8 cellular contexts compared by ENCODE assay signal in genomic region chr7:4643204-4643471, GRCh38. TPM values are rescaled to one million over a fixed set of nuclear protein-coding genes. Genes with fewer than 3 reads are reported as not detected.
A peak's percentile ranks its signal among the peaks of the same experiment; 100 is the strongest.
DNase-seq lines count a peak whose midpoint lies in the region; ATAC-seq and TF ChIP-seq lines count a peak whose summit lies in the region.
"Not testable (repeated sequence)": the region's sequence is repeated elsewhere in the genome, so short reads cannot be mapped to it uniquely, and the experiment has no call there.

No MANE protein-coding gene starts in this region.

- H3K27me3 Mint-ChIP-seq in CD4-positive, alpha-beta T cell; activated CD4-positive, alpha-beta T cell treated with anti-CD3 and anti-CD28 coated beads, Interleukin-2, amount 10 ng/mL, durations not matched to agents 7 days and 5 days; activated T-helper 17 cell treated with anti-CD3 and anti-CD28 coated beads, Interleukin-2, amount 50 U/mL, for 72 hours; activated naive CD8-positive, alpha-beta T cell treated with anti-CD3 and anti-CD28 coated beads, Interleukin-2, amount 50 U/mL, for 24 hours: not testable (repeated sequence)
- H3K27me3 Mint-ChIP-seq in naive B cell, result peaks cover 4 to 19% (median 12%) of the 10 kb centered on the region in 3 donors
- peaks cover 0 to 10% of the 10 kb centered on the region in 2 donors for H3K27me3 Mint-ChIP-seq in stimulated activated naive B cell treated with anti-CD40 and anti-IgM and Interleukin-4, amounts not matched to agents 10 μg/mL and 1 μg/mL and 100 μg/mL, for 72 hours

- H3K36me3 Mint-ChIP-seq in CD4-positive, alpha-beta T cell (ENCODE audit: low read depth); activated CD4-positive, alpha-beta T cell treated with anti-CD3 and anti-CD28 coated beads, Interleukin-2, amount 10 ng/mL, durations not matched to agents 7 days and 5 days (ENCODE audit: low read depth); activated T-helper 17 cell treated with anti-CD3 and anti-CD28 coated beads, Interleukin-2, amount 50 U/mL, for 72 hours (ENCODE audit: low read depth); activated naive CD8-positive, alpha-beta T cell treated with anti-CD3 and anti-CD28 coated beads, Interleukin-2, amount 50 U/mL, for 24 hours (ENCODE audit: low read depth); naive B cell; stimulated activated naive B cell treated with anti-CD40 and anti-IgM and Interleukin-4, amounts not matched to agents 10 μg/mL and 1 μg/mL and 100 μg/mL, for 72 hours: not testable (repeated sequence)

- peak overlapping the region; percentile 89 for H3K4me3 ChIP-seq in Jurkat, Clone E6-1 (ENCODE audit: low read length)

- POLR2A ChIA-PET in CD4-positive, alpha-beta T cell (lab: Charles Lee), result interaction anchor here (1.8 to 3.7 kb wide), 3 partner anchors 39 to 103 kb away, joined by 11 to 141 read pairs (median 41); partner anchors contain the start of gene FOXK1
- POLR2A ChIA-PET in RWPE1 (lab: Yijun Ruan, JAX; ENCODE audit: low non-redundant PET); activated CD4-positive, alpha-beta T cell treated with anti-CD3 and anti-CD28 coated beads, Interleukin-2, amount 10 ng/mL, durations not matched to agents 7 days and 5 days (lab: Charles Lee): not testable (repeated sequence)

- peak overlapping the region; percentile 91 for H3K4me3 Mint-ChIP-seq in CD4-positive, alpha-beta T cell
- H3K4me3 Mint-ChIP-seq in activated CD4-positive, alpha-beta T cell treated with anti-CD3 and anti-CD28 coated beads, Interleukin-2, amount 10 ng/mL, durations not matched to agents 7 days and 5 days, result peak overlapping the region; percentile 91
- peak overlapping the region; percentile 91 for H3K4me3 Mint-ChIP-seq in activated T-helper 17 cell treated with anti-CD3 and anti-CD28 coated beads, Interleukin-2, amount 50 U/mL, for 72 hours
- peak overlapping the region; percentile 88 for H3K4me3 Mint-ChIP-seq in activated naive CD8-positive, alpha-beta T cell treated with anti-CD3 and anti-CD28 coated beads, Interleukin-2, amount 50 U/mL, for 24 hours
- peak overlapping the region in 7 of 8 donors; percentile 87 to 95 (median 90) for H3K4me3 Mint-ChIP-seq in naive B cell
- H3K4me3 Mint-ChIP-seq in stimulated activated naive B cell treated with anti-CD40 and anti-IgM and Interleukin-4, amounts not matched to agents 10 μg/mL and 1 μg/mL and 100 μg/mL, for 72 hours, result peak overlapping the region; percentile 93 to 94

- not testable (repeated sequence) for H3K9me3 ChIP-seq in CD4-positive, alpha-beta T cell (ENCODE audit: control insufficient read depth, low read length)

- not testable (repeated sequence) for TF ChIP-seq CTCF in CD4-positive, alpha-beta T cell (IDR thresholded peaks at IDR 0.05); RWPE1 (conservative IDR thresholded peaks at IDR 0.05; ENCODE audit: low read depth)

- H3K9me3 Mint-ChIP-seq in CD4-positive, alpha-beta T cell; activated CD4-positive, alpha-beta T cell treated with anti-CD3 and anti-CD28 coated beads, Interleukin-2, amount 10 ng/mL, durations not matched to agents 7 days and 5 days; activated T-helper 17 cell treated with anti-CD3 and anti-CD28 coated beads, Interleukin-2, amount 50 U/mL, for 72 hours; activated naive CD8-positive, alpha-beta T cell treated with anti-CD3 and anti-CD28 coated beads, Interleukin-2, amount 50 U/mL, for 24 hours; naive B cell; stimulated activated naive B cell treated with anti-CD40 and anti-IgM and Interleukin-4, amounts not matched to agents 10 μg/mL and 1 μg/mL and 100 μg/mL, for 72 hours: not testable (repeated sequence)

- H3K27ac ChIP-seq in CD4-positive, alpha-beta T cell (ENCODE audit: low read depth, low read length), result not testable (repeated sequence)
- peak overlapping the region; percentile 90 for H3K27ac ChIP-seq in RWPE1

- peak overlapping the region; percentile 97 for H3K27ac Mint-ChIP-seq in CD4-positive, alpha-beta T cell
- peak overlapping the region; percentile 96 for H3K27ac Mint-ChIP-seq in activated CD4-positive, alpha-beta T cell treated with anti-CD3 and anti-CD28 coated beads, Interleukin-2, amount 10 ng/mL, durations not matched to agents 7 days and 5 days
- peak overlapping the region; percentile 94 for H3K27ac Mint-ChIP-seq in activated T-helper 17 cell treated with anti-CD3 and anti-CD28 coated beads, Interleukin-2, amount 50 U/mL, for 72 hours
- H3K27ac Mint-ChIP-seq in activated naive CD8-positive, alpha-beta T cell treated with anti-CD3 and anti-CD28 coated beads, Interleukin-2, amount 50 U/mL, for 24 hours, result peak overlapping the region; percentile 95
- not testable (repeated sequence) for H3K27ac Mint-ChIP-seq in naive B cell; stimulated activated naive B cell treated with anti-CD40 and anti-IgM and Interleukin-4, amounts not matched to agents 10 μg/mL and 1 μg/mL and 100 μg/mL, for 72 hours

- not testable (repeated sequence) for H3K27me3 ChIP-seq in CD4-positive, alpha-beta T cell (ENCODE audit: control insufficient read depth, insufficient read depth, low read length)

- peaks cover 16% of the 10 kb centered on the region for H3K4me1 Mint-ChIP-seq in CD4-positive, alpha-beta T cell (ENCODE audit: low read depth)
- peaks cover 20% of the 10 kb centered on the region for H3K4me1 Mint-ChIP-seq in activated CD4-positive, alpha-beta T cell treated with anti-CD3 and anti-CD28 coated beads, Interleukin-2, amount 10 ng/mL, durations not matched to agents 7 days and 5 days
- H3K4me1 Mint-ChIP-seq in activated T-helper 17 cell treated with anti-CD3 and anti-CD28 coated beads, Interleukin-2, amount 50 U/mL, for 72 hours, result peaks cover 11% of the 10 kb centered on the region
- H3K4me1 Mint-ChIP-seq in activated naive CD8-positive, alpha-beta T cell treated with anti-CD3 and anti-CD28 coated beads, Interleukin-2, amount 50 U/mL, for 24 hours; stimulated activated naive B cell treated with anti-CD40 and anti-IgM and Interleukin-4, amounts not matched to agents 10 μg/mL and 1 μg/mL and 100 μg/mL, for 72 hours: not testable (repeated sequence)
- H3K4me1 Mint-ChIP-seq in naive B cell, result peaks cover 7 to 10% (median 8%) of the 10 kb centered on the region in 3 donors

- not testable (repeated sequence) for DNase-seq in CD4-positive, alpha-beta T cell; Jurkat, Clone E6-1 (ENCODE audit: low read depth, low spot score); RWPE1 (ENCODE audit: low spot score); activated CD4-positive, alpha-beta T cell treated with anti-CD3 and anti-CD28 coated beads, Interleukin-2, amount 10 ng/mL, durations not matched to agents 7 days and 5 days; activated naive CD8-positive, alpha-beta T cell treated with anti-CD3 and anti-CD28 coated beads, Interleukin-2, amount 50 U/mL, for 24 hours; naive B cell; stimulated activated naive B cell treated with anti-CD40 and anti-IgM and Interleukin-4, amounts not matched to agents 10 μg/mL and 1 μg/mL and 100 μg/mL, for 72 hours

- intact Hi-C loops in CD4-positive, alpha-beta T cell (cut with DNase I, micrococcal nuclease), result not testable (repeated sequence)

- CTCF ChIA-PET in CD4-positive, alpha-beta T cell (lab: Charles Lee), result interaction anchor here (1.8 kb wide), 1 partner anchor 101 kb away, joined by 5 read pairs; no protein-coding TSS in a partner anchor
- CTCF ChIA-PET in RWPE1 (lab: Yijun Ruan, JAX), result interaction anchor here (2.2 kb wide), 1 partner anchor 40 kb away, joined by 10 read pairs; no protein-coding TSS in a partner anchor
- CTCF ChIA-PET in activated CD4-positive, alpha-beta T cell treated with anti-CD3 and anti-CD28 coated beads, Interleukin-2, amount 10 ng/mL, durations not matched to agents 7 days and 5 days (lab: Charles Lee), result interaction anchor here (3.3 kb wide), 1 partner anchor 37 kb away, joined by 15 read pairs; no protein-coding TSS in a partner anchor

- not testable (repeated sequence) for ATAC-seq in CD4-positive, alpha-beta T cell (ENCODE audit: poor library complexity); activated T-helper 17 cell treated with anti-CD3 and anti-CD28 coated beads, Interleukin-2, amount 50 U/mL, for 72 hours (replicated peaks); activated naive CD8-positive, alpha-beta T cell treated with anti-CD3 and anti-CD28 coated beads, Interleukin-2, amount 50 U/mL, for 24 hours; naive B cell (ENCODE audit: low read depth in 2 of 2); stimulated activated naive B cell treated with anti-CD40 and anti-IgM and Interleukin-4, amounts not matched to agents 10 μg/mL and 1 μg/mL and 100 μg/mL, for 72 hours (replicated peaks)

RNA-seq across cellular contexts. Expression of gene FOXK1, which starts 39.0 kb away (rescaled TPM):
- 10 to 100 TPM; 67.8 to 68.1 TPM for total RNA-seq in CD4-positive, alpha-beta T cell
- 5.3 TPM for polyA plus RNA-seq in Jurkat, Clone E6-1 (2012; ENCODE audit: insufficient read depth, insufficient read length)
- 10 to 100 TPM; 32.0 to 36.2 TPM for total RNA-seq in activated CD4-positive, alpha-beta T cell treated with anti-CD3 and anti-CD28 coated beads, Interleukin-2, amount 10 ng/mL, durations not matched to agents 7 days and 5 days
- 10 to 100 TPM; 32.3 to 32.5 TPM for total RNA-seq in activated T-helper 17 cell treated with anti-CD3 and anti-CD28 coated beads, Interleukin-2, amount 50 U/mL, for 72 hours
- polyA plus RNA-seq in naive B cell (ENCODE audit: low read depth in 6 of 6), result 1 to 10 TPM in 5 of 6 donors, under 1 TPM in 1; 0.92 to 3.1 (median 1.8) TPM
